Comparison of ENCODE assay signal across 1 cellular context in genomic region chr1:3282656-3283430, GRCh38.
TF ChIP-seq lines count a peak whose summit lies in the region.

No MANE protein-coding gene starts in this region.

TF ChIP-seq in SK-N-SH, 30 proteins besides CTCF, POLR2A, EP300 and RAD21 (continued from another document):
- no peak for TF ChIP-seq IRF3 (IDR thresholded peaks at IDR 0.05; ENCODE audit: low read depth, low read length)
